ENCODE assay signal across 8 cellular contexts in the genomic region with DNA sequence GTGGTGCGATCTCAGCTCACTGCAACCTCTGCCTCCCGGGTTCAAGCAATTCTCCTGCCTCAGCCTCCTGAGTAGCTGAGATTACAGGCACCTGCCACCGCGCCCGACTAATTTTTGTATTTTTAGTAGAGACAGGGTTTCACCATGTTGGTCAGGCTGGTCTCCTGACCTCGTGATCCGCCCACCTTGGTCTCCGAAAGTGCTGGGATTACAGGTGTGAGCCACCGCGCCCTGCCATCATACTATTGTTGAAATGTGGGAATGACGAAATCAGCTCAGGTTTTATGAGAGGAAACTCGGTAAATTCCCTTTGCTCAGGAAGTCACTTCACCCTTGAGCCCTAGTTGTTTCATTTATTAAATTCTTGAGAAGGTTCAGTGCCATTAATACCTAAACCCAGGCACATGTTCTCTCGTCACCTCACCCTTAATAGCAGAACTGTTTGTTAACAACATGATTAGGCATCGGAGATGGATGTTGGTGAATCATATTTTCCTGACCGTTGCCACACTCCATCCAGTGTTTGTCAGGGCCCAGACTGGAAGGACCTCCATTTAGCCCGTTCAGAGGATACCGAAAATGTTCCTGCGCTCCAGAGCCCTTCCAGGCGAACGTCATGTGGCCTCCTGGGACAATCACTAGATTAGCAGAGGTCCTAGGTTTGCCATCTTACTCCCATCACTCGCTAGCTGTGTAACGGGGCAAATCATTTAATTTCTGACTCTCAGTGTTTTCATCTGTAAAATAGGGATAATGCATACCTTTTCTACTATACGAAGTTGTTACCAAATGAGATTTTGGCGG. TPM values are rescaled to one million over a fixed set of nuclear protein-coding genes. Genes with fewer than 3 reads are reported as not detected.
A peak's percentile ranks its signal among the peaks of the same experiment; 100 is the strongest.
DNase-seq lines count a peak whose midpoint lies in the region; ATAC-seq, FAIRE-seq and TF ChIP-seq lines count a peak whose summit lies in the region.

No MANE protein-coding gene starts in this region.

- no peak overlapping the region for H3K9ac ChIP-seq in endothelial cell of umbilical vein (replicated peaks; ENCODE audit: extremely low read depth, insufficient read depth, low read length)
- no peak overlapping the region for H3K9ac ChIP-seq in endodermal cell (ENCODE audit: extremely low read depth, low read length, poor library complexity, severe bottlenecking)

- TF ChIP-seq EP300 in upper lobe of left lung (IDR thresholded peaks at IDR 0.05): peak in 3 of 4 donors; percentile 50 to 94 (median 56)

- POLR2A ChIA-PET in endothelial cell of umbilical vein (lab: Charles Lee): no interaction called here

- no peaks in the 10 kb centered on the region for H3K9me1 ChIP-seq in endothelial cell of umbilical vein (replicated peaks; ENCODE audit: control insufficient read depth, extremely low read depth, insufficient read depth, low read length)

- H2AFZ ChIP-seq in endothelial cell of umbilical vein (ENCODE audit: low read depth, low read length): no peak overlapping the region

- no peaks in the 10 kb centered on the region for H3K27me3 Mint-ChIP-seq in endodermal cell (ENCODE audit: insufficient read depth)

- CTCF ChIA-PET in endothelial cell of umbilical vein (lab: Charles Lee): interaction anchor here (0.9 to 2.6 kb wide), 9 partner anchors 10 to 339 kb away, joined by 3 to 10 read pairs (median 3); partner anchors contain the start of gene ATP6V0E1

- peak; percentile 53 for DNase-seq in GM12864 (ENCODE audit: low read depth)
- DNase-seq in endothelial cell of umbilical vein (ENCODE audit: low read depth, low spot score): peak; percentile 36
- peak in 1 of 2 donors; percentile 78 for DNase-seq in upper lobe of left lung
- no peak for DNase-seq in endodermal cell
- no peak for DNase-seq in NK-92 (lab: John Stamatoyannopoulos, UW; ENCODE audit: unreplicated experiment)
- no peak for DNase-seq in small intestine

- H3K9me3 ChIP-seq in endothelial cell of umbilical vein (replicated peaks; ENCODE audit: control insufficient read depth, insufficient read depth, low read length): no peaks in the 10 kb centered on the region
- H3K9me3 ChIP-seq in upper lobe of left lung: no peaks in the 10 kb centered on the region
- H3K9me3 ChIP-seq in endodermal cell (ENCODE audit: control insufficient read depth, low read length): no peaks in the 10 kb centered on the region
- H3K9me3 ChIP-seq in small intestine (ENCODE audit: control insufficient read depth, low read depth): no peaks in the 10 kb centered on the region

- dilution Hi-C loops in endothelial cell of umbilical vein (cut with MboI; ENCODE audit: extremely low pct_ligation_motif_present, low sequenced_read_pairs): no loop called here

- H3K4me3 Mint-ChIP-seq in endodermal cell: no peak overlapping the region

- H3K9me3 Mint-ChIP-seq in endodermal cell: peaks cover 8% of the 10 kb centered on the region

- H3K36me3 Mint-ChIP-seq in endodermal cell (ENCODE audit: low read depth): peaks cover 27% of the 10 kb centered on the region

- H3K4me1 ChIP-seq in endothelial cell of umbilical vein (ENCODE audit: control insufficient read depth, extremely low read depth, insufficient read depth, low read length): peaks cover 14% of the 10 kb centered on the region
- H3K4me1 ChIP-seq in upper lobe of left lung: peaks cover 24 to 41% (median 30%) of the 10 kb centered on the region in 4 donors
- H3K4me1 ChIP-seq in endodermal cell (ENCODE audit: control insufficient read depth, insufficient read depth, low read length): no peaks in the 10 kb centered on the region
- H3K4me1 ChIP-seq in small intestine (ENCODE audit: control insufficient read depth in 2 of 2, insufficient read depth in 1 of 2, low read depth in 1 of 2, low read length in 1 of 2): no peaks in the 10 kb centered on the region

- FAIRE-seq in endothelial cell of umbilical vein (lab: Jason Lieb, UNC) (no peak), small intestine (lab: Jason Lieb, UNC) (no peak)

- peaks cover 1% of the 10 kb centered on the region for H3K79me2 ChIP-seq in endothelial cell of umbilical vein (ENCODE audit: control insufficient read depth, insufficient read depth, low read length)

- H3K36me3 ChIP-seq in endothelial cell of umbilical vein (ENCODE audit: control insufficient read depth in 2 of 2, extremely low read depth in 1 of 2, insufficient read depth in 2 of 2, low read length in 2 of 2): peaks cover 0 to 4% of the 10 kb centered on the region in 2 experiments
- H3K36me3 ChIP-seq in upper lobe of left lung: peaks cover 0 to 7% (median 2%) of the 10 kb centered on the region in 4 donors
- H3K36me3 ChIP-seq in endodermal cell (ENCODE audit: control insufficient read depth, insufficient read depth, low read length): peaks cover 26% of the 10 kb centered on the region
- peaks cover 0 to 10% of the 10 kb centered on the region in 2 donors for H3K36me3 ChIP-seq in small intestine (ENCODE audit: control insufficient read depth in 2 of 2, insufficient read depth in 2 of 2, low read length in 2 of 2)

- WGBS in upper lobe of left lung, 2 donors: 72 to 83% methylated on average over 24 of the region's 24 CpGs
- 91 to 94% methylated on average over 17 to 21 of the region's 24 CpGs for WGBS in endodermal cell (ENCODE audit: insufficient coverage in 1 of 2, insufficient read length in 1 of 2), 2 experiments
- 80 to 90% (median 88%) methylated on average over 23 to 24 of the region's 24 CpGs for WGBS in small intestine, 3 donors

- ATAC-seq in GM21360 (IDR thresholded peaks at IDR 0.05; ENCODE audit: unreplicated experiment): peak; percentile 56
- ATAC-seq in HG03558 (IDR thresholded peaks at IDR 0.05; ENCODE audit: extremely low read depth, unreplicated experiment): peak; percentile 37
- ATAC-seq in upper lobe of left lung (ENCODE audit: low FRiP score in 2 of 2): peak; percentile 63 to 85

- H3K4me3 ChIP-seq in GM12864 (ENCODE audit: low read depth, low read length) (peak overlapping the region; percentile 42), endothelial cell of umbilical vein (replicated peaks in 1 of 3; ENCODE audit: insufficient read depth in 1 of 3, low read depth in 1 of 3, low read length in 3 of 3) (no peak overlapping the region), upper lobe of left lung (peak overlapping the region in 1 of 4 donors; percentile 5), endodermal cell (ENCODE audit: low read length) (no peak overlapping the region), small intestine (ENCODE audit: low read depth in 1 of 2, low read length in 2 of 2) (no peak overlapping the region)

- TF ChIP-seq POLR2A in endothelial cell of umbilical vein (IDR thresholded peaks at IDR 0.05; ENCODE audit: low read depth, low read length) (no peak), upper lobe of left lung (IDR thresholded peaks at IDR 0.05) (no peak)

- TF ChIP-seq CTCF in GM12864 (IDR thresholded peaks at IDR 0.05; ENCODE audit: low read depth, low read length, missing control alignments) (no peak), endothelial cell of umbilical vein (IDR thresholded peaks at IDR 0.05; ENCODE audit: extremely low read depth in 1 of 2, insufficient read depth in 1 of 2, low read depth in 1 of 2, low read length in 2 of 2) (no peak), upper lobe of left lung (IDR thresholded peaks at IDR 0.05) (no peak), endodermal cell (conservative IDR thresholded peaks at IDR 0.05) (no peak)

- no TSS peak for BruUV-seq in endothelial cell of umbilical vein (replicated peaks; lab: Mats Ljungman, UMichigan)

- no peak overlapping the region for H3K27ac Mint-ChIP-seq in endodermal cell

- peak overlapping the region; percentile 45 for H3K4me2 ChIP-seq in endothelial cell of umbilical vein (ENCODE audit: insufficient read depth, low read length)

- H3K27me3 ChIP-seq in endothelial cell of umbilical vein (ENCODE audit: control insufficient read depth in 2 of 2, insufficient read depth in 2 of 2, low read length in 2 of 2) (no peaks in the 10 kb centered on the region), upper lobe of left lung (no peaks in the 10 kb centered on the region), endodermal cell (ENCODE audit: control insufficient read depth, insufficient read depth, low read length, poor library complexity, severe bottlenecking) (no peaks in the 10 kb centered on the region), small intestine (ENCODE audit: control insufficient read depth in 2 of 2, insufficient read depth in 2 of 2, low read length in 2 of 2) (no peaks in the 10 kb centered on the region)

- intact Hi-C loops in endothelial cell of umbilical vein (cut with micrococcal nuclease): no loop called here

- H3K27ac ChIP-seq in endothelial cell of umbilical vein (ENCODE audit: insufficient read depth, low read depth, low read length): peak overlapping the region; percentile 36
- peak overlapping the region; percentile 78 to 90 (median 85) for H3K27ac ChIP-seq in upper lobe of left lung
- H3K27ac ChIP-seq in endodermal cell (ENCODE audit: low read depth, low read length): no peak overlapping the region
- peak overlapping the region in 1 of 2 donors; percentile 78 for H3K27ac ChIP-seq in small intestine (ENCODE audit: low read depth in 1 of 2, low read length in 1 of 2)

- H4K20me1 ChIP-seq in endothelial cell of umbilical vein (replicated peaks; ENCODE audit: control insufficient read depth, extremely low read depth, insufficient read depth, low read length): no peaks in the 10 kb centered on the region

- H3K4me1 Mint-ChIP-seq in endodermal cell: no peaks in the 10 kb centered on the region

RNA-seq across cellular contexts. Expression of gene CREBRF, which starts 20.0 kb away (rescaled TPM):
- total RNA-seq in endothelial cell of umbilical vein (8.8 and 9.4 TPM in 2 replicates), upper lobe of left lung (10 to 100 TPM; 22.0 to 65.0 (median 38.0) TPM), endodermal cell (10 to 100 TPM; 12.2 to 12.7 TPM)
- polyA plus RNA-seq in endothelial cell of umbilical vein (1.7 and 2.7 TPM in 2 replicates), small intestine (1 to 10 TPM; 3.8 to 6.5 (median 5.7) TPM)
- 2.6 and 3.5 TPM in 2 replicates for polyA plus RNA-seq in endothelial cell of umbilical vein (2011; cell fraction: cytosol; rRNA removed)
- polyA plus RNA-seq in endothelial cell of umbilical vein (2011; cell fraction: nucleus; rRNA removed): 19.1 and 20.5 TPM in 2 replicates
- polyA plus RNA-seq in endothelial cell of umbilical vein (2012): 3.1 and 3.2 TPM in 2 replicates
- polyA minus RNA-seq in endothelial cell of umbilical vein: 19.8 and 24.7 TPM in 2 replicates
- 3.6 TPM for polyA minus RNA-seq in endothelial cell of umbilical vein (2011; cell fraction: cytosol; rRNA and poly(A)+ RNA removed)
- polyA minus RNA-seq in endothelial cell of umbilical vein (2011; cell fraction: nucleus; rRNA and poly(A)+ RNA removed): 28.2 and 28.6 TPM in 2 replicates
- polyA plus RNA-seq in endodermal cell (2013, experiment 1 of 2): 10.2 TPM
- 7.8 TPM for polyA plus RNA-seq in endodermal cell (2013, experiment 2 of 2)

RNA-seq across cellular contexts. Expression of gene ATP6V0E1, which starts 52.5 kb away (rescaled TPM):
- total RNA-seq in endothelial cell of umbilical vein: 217 and 222 TPM in 2 replicates
- polyA plus RNA-seq in endothelial cell of umbilical vein: 276 and 278 TPM in 2 replicates
- polyA plus RNA-seq in endothelial cell of umbilical vein (2011; cell fraction: cytosol; rRNA removed): 260 and 263 TPM in 2 replicates
- 72.0 and 81.7 TPM in 2 replicates for polyA plus RNA-seq in endothelial cell of umbilical vein (2011; cell fraction: nucleus; rRNA removed)
- 395 and 462 TPM in 2 replicates for polyA plus RNA-seq in endothelial cell of umbilical vein (2012)
- 420 and 442 TPM in 2 replicates for polyA minus RNA-seq in endothelial cell of umbilical vein
- polyA minus RNA-seq in endothelial cell of umbilical vein (2011; cell fraction: cytosol; rRNA and poly(A)+ RNA removed): 38.9 TPM
- 40.5 and 54.7 TPM in 2 replicates for polyA minus RNA-seq in endothelial cell of umbilical vein (2011; cell fraction: nucleus; rRNA and poly(A)+ RNA removed)
- total RNA-seq in upper lobe of left lung: 100 to 1,000 TPM in 4 of 6 donors, 10 to 100 TPM in 2; 58.7 to 317 (median 198) TPM
- 100 to 1,000 TPM; 119 to 128 TPM for total RNA-seq in endodermal cell
- 93.0 TPM for polyA plus RNA-seq in endodermal cell (2013, experiment 1 of 2)
- 84.4 TPM for polyA plus RNA-seq in endodermal cell (2013, experiment 2 of 2)
- 100 to 1,000 TPM; 170 to 230 (median 203) TPM for polyA plus RNA-seq in small intestine

Comparison
In these comparisons a context has a peak if more than half of its experiments do, and no peak if none do; other contexts are left out.
1. DNase-seq: peak in GM12864 (single experiment) and endothelial cell of umbilical vein (single experiment); none in endodermal cell (single experiment), NK-92 (single experiment) and small intestine (single experiment).
2. Peak in every context shown above with its lines, with median percentiles within 50 percentile points of each other: ATAC-seq.